1 cellular context compared by ENCODE assay signal in genomic region chr19:41230067-41230857, GRCh38.
TF ChIP-seq lines count a peak whose summit lies in the region.

No MANE protein-coding gene starts in this region.

TF ChIP-seq in WTC11, 78 proteins besides CTCF, POLR2A, EP300 and RAD21 (continued from another document):
- TF ChIP-seq E2F4 (CRISPR knock-in tag; IDR thresholded peaks at IDR 0.05; ENCODE audit: borderline replicate concordance, low read depth) (no peak), KAT7 (CRISPR knock-in tag; IDR thresholded peaks at IDR 0.05; ENCODE audit: borderline replicate concordance) (no peak), MYBL2 (CRISPR knock-in tag; IDR thresholded peaks at IDR 0.05) (no peak), ZNF232 (CRISPR knock-in tag; IDR thresholded peaks at IDR 0.05) (no peak), SOX15 (CRISPR knock-in tag; IDR thresholded peaks at IDR 0.05) (no peak), NR2C2 (CRISPR knock-in tag; IDR thresholded peaks at IDR 0.05) (no peak), ZNF219 (CRISPR knock-in tag; IDR thresholded peaks at IDR 0.05; ENCODE audit: borderline replicate concordance) (no peak), ATF6 (CRISPR knock-in tag; IDR thresholded peaks at IDR 0.05) (no peak), ZBTB43 (CRISPR knock-in tag; IDR thresholded peaks at IDR 0.05) (no peak), SMAD4 (CRISPR knock-in tag; IDR thresholded peaks at IDR 0.05) (no peak)
- TF ChIP-seq, protein P1, sequence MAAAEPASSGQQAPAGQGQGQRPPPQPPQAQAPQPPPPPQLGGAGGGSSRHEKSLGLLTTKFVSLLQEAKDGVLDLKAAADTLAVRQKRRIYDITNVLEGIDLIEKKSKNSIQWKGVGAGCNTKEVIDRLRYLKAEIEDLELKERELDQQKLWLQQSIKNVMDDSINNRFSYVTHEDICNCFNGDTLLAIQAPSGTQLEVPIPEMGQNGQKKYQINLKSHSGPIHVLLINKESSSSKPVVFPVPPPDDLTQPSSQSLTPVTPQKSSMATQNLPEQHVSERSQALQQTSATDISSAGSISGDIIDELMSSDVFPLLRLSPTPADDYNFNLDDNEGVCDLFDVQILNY (CRISPR knock-in tag; IDR thresholded peaks at IDR 0.05): no peak
- TF ChIP-seq, protein P2, sequence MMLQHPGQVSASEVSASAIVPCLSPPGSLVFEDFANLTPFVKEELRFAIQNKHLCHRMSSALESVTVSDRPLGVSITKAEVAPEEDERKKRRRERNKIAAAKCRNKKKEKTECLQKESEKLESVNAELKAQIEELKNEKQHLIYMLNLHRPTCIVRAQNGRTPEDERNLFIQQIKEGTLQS (CRISPR knock-in tag; conservative IDR thresholded peaks at IDR 0.05): no peak
